Comparison of ENCODE assay signal across 9 cellular contexts in the genomic region with DNA sequence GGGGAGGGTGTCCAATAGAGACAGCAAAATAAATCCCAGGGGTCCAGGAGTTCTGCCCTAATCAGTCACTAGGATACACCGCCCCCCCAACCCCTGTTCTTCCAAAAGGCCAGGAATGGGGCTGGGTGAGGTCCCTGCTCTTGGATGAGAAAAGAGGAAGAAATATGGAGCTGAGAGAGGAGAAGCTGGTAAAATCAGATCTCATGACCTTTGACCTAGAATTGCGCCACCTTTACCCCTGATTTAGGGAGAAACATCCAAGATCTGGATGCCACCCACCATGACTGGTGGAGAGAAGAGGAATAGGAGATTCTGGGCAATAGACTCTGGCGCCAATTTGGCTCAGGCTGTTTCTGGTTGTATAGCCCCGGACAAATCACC. TPM values are rescaled to one million over a fixed set of nuclear protein-coding genes. Genes with fewer than 3 reads are reported as not detected.
DNase-seq lines count a peak whose midpoint lies in the region; ATAC-seq, FAIRE-seq and TF ChIP-seq lines count a peak whose summit lies in the region.
"Had no signal": no experiment of that assay in that cellular context is flagged by ENCODE, and none has a peak within 500 bp of the region (broad histone marks: within the 10 kb centered on the region; RNA-seq: fewer than 3 reads in every experiment).

No MANE protein-coding gene starts in this region.

- DNase-seq in activated CD4-positive, alpha-beta T cell treated with anti-CD3 and anti-CD28 coated beads for 36 hours: no peak
- no peak for DNase-seq in activated CD4-positive, alpha-beta T cell treated with anti-CD3 and anti-CD28 coated beads for 48 hours
- no peak for DNase-seq in substantia nigra (lab: John Stamatoyannopoulos, UW)
- DNase-seq in SKM-1 (lab: John Stamatoyannopoulos, UW; ENCODE audit: unreplicated experiment): no peak
- no peak for DNase-seq in urothelium cell line (ENCODE audit: low spot score)

- no peaks in the 10 kb centered on the region for H3K27me3 Mint-ChIP-seq in activated CD4-positive, alpha-beta T cell treated with anti-CD3 and anti-CD28 coated beads for 36 hours

- no peak for ATAC-seq in activated CD4-positive, alpha-beta T cell treated with anti-CD3 and anti-CD28 coated beads for 36 hours
- ATAC-seq in HG02610 (IDR thresholded peaks at IDR 0.05; ENCODE audit: unreplicated experiment): no peak

- peak overlapping the region; percentile 100 for H3K27ac Mint-ChIP-seq in activated CD4-positive, alpha-beta T cell treated with anti-CD3 and anti-CD28 coated beads for 36 hours

- H3K4me1 Mint-ChIP-seq in activated CD4-positive, alpha-beta T cell treated with anti-CD3 and anti-CD28 coated beads for 36 hours: peaks cover 41% of the 10 kb centered on the region

- POLR2A ChIA-PET in activated CD4-positive, alpha-beta T cell treated with anti-CD3 and anti-CD28 coated beads for 36 hours (lab: Charles Lee): no interaction called here

- peaks cover 33% of the 10 kb centered on the region for H3K36me3 Mint-ChIP-seq in activated CD4-positive, alpha-beta T cell treated with anti-CD3 and anti-CD28 coated beads for 36 hours (ENCODE audit: low read depth)

- H3K4me3 ChIP-seq in iPS-11a (ENCODE audit: low read depth, low read length): peak overlapping the region; percentile 28

- peak overlapping the region; percentile 98 for H3K4me3 Mint-ChIP-seq in activated CD4-positive, alpha-beta T cell treated with anti-CD3 and anti-CD28 coated beads for 36 hours

- H3K9me3 Mint-ChIP-seq in activated CD4-positive, alpha-beta T cell treated with anti-CD3 and anti-CD28 coated beads for 36 hours (ENCODE audit: low read depth): no peaks in the 10 kb centered on the region

- TF ChIP-seq CTCF in VCaP (conservative IDR thresholded peaks at IDR 0.05): no peak

- CTCF ChIA-PET in activated CD4-positive, alpha-beta T cell treated with anti-CD3 and anti-CD28 coated beads for 36 hours (lab: Charles Lee): interaction anchor here (0.7 to 4.2 kb wide), 3 partner anchors 34 to 44 kb away, joined by 3 to 22 read pairs (median 5); no protein-coding TSS in a partner anchor

- H3K27ac ChIP-seq in VCaP: peak overlapping the region; percentile 81
- H3K27ac ChIP-seq in substantia nigra (ENCODE audit: low read depth, low read length, poor library complexity, severe bottlenecking): peak overlapping the region; percentile 64

- intact Hi-C loops in activated CD4-positive, alpha-beta T cell treated with anti-CD3 and anti-CD28 coated beads for 36 hours (cut with DNase I, micrococcal nuclease): loop anchor here (2.0 to 5.0 kb wide), 3 partner anchors 33 to 326 kb away; partner anchors contain the start of genes LASP1 (in 1 of the 2) and PLXDC1 (in 1 of the 2)

- no peak for FAIRE-seq in urothelium cell line (lab: Jason Lieb, UNC)

RNA-seq across cellular contexts. Expression of gene CACNB1, which starts 0.7 kb away (rescaled TPM):
- total RNA-seq in activated CD4-positive, alpha-beta T cell treated with anti-CD3 and anti-CD28 coated beads for 36 hours: 10 to 100 TPM; 11.8 to 12.3 TPM

RNA-seq across cellular contexts. Expression of gene RPL19, which starts 1.9 kb away (rescaled TPM):
- 1,000 to 10,000 TPM; 2,801 to 2,985 TPM for total RNA-seq in activated CD4-positive, alpha-beta T cell treated with anti-CD3 and anti-CD28 coated beads for 36 hours

RNA-seq across cellular contexts. Expression of gene STAC2, which starts 27.6 kb away (rescaled TPM):
- total RNA-seq in activated CD4-positive, alpha-beta T cell treated with anti-CD3 and anti-CD28 coated beads for 36 hours: not detected
- total RNA-seq: mononuclear cell had no signal

RNA-seq across cellular contexts. Expression of gene ARL5C, which starts 32.2 kb away (rescaled TPM):
- total RNA-seq in activated CD4-positive, alpha-beta T cell treated with anti-CD3 and anti-CD28 coated beads for 36 hours: not detected
- total RNA-seq: mononuclear cell had no signal

RNA-seq across cellular contexts. Expression of gene PLXDC1, which starts 46.7 kb away (rescaled TPM):
- total RNA-seq in activated CD4-positive, alpha-beta T cell treated with anti-CD3 and anti-CD28 coated beads for 36 hours: 1 to 10 TPM; 1.2 to 2.4 TPM
